Comparison of ENCODE assay signal across 8 cellular contexts in genomic region chr11:33775064-33775807, GRCh38. TPM values are rescaled to one million over a fixed set of nuclear protein-coding genes. Genes with fewer than 3 reads are reported as not detected.
DNase-seq lines count a peak whose midpoint lies in the region; ATAC-seq and TF ChIP-seq lines count a peak whose summit lies in the region.

No MANE protein-coding gene starts in this region.

- peaks cover 30% of the 10 kb centered on the region for H3K4me1 Mint-ChIP-seq in activated CD4-positive, alpha-beta T cell treated with anti-CD3 and anti-CD28 coated beads, Interleukin-2, amount 10 ng/mL, durations not matched to agents 7 days and 5 days

- H3K27ac ChIP-seq in liver (ENCODE audit: low read depth in 1 of 2, low read length in 2 of 2) (peak overlapping the region; percentile 55 to 72), thymus (ENCODE audit: low read depth) (no peak overlapping the region)

- H3K27me3 Mint-ChIP-seq in activated CD4-positive, alpha-beta T cell treated with anti-CD3 and anti-CD28 coated beads, Interleukin-2, amount 10 ng/mL, durations not matched to agents 7 days and 5 days: peaks cover 26% of the 10 kb centered on the region

- no peak for DNase-seq in activated CD4-positive, alpha-beta T cell treated with anti-CD3 and anti-CD28 coated beads, Interleukin-2, amount 10 ng/mL, durations not matched to agents 7 days and 5 days
- DNase-seq in activated CD4-positive, alpha-beta T cell treated with anti-CD3 and anti-CD28 coated beads, Interleukin-2, amount 50 U/mL, for 4 hours: no peak
- DNase-seq in adipocyte (ENCODE audit: low read depth) (no peak), SIG-M5 (lab: John Stamatoyannopoulos, UW) (no peak), dedifferentiated amniotic fluid mesenchymal stem cell (ENCODE audit: extremely low spot score) (no peak)

- H3K9me3 Mint-ChIP-seq in activated CD4-positive, alpha-beta T cell treated with anti-CD3 and anti-CD28 coated beads, Interleukin-2, amount 10 ng/mL, durations not matched to agents 7 days and 5 days: no peaks in the 10 kb centered on the region

- peaks cover 7% of the 10 kb centered on the region for H3K36me3 Mint-ChIP-seq in activated CD4-positive, alpha-beta T cell treated with anti-CD3 and anti-CD28 coated beads, Interleukin-2, amount 10 ng/mL, durations not matched to agents 7 days and 5 days (ENCODE audit: low read depth)

- 54% methylated on average over 14 of the region's 14 CpGs for WGBS in liver
- WGBS in thymus: 50% methylated on average over 14 of the region's 14 CpGs

- H3K4me3 Mint-ChIP-seq in activated CD4-positive, alpha-beta T cell treated with anti-CD3 and anti-CD28 coated beads, Interleukin-2, amount 10 ng/mL, durations not matched to agents 7 days and 5 days: peak overlapping the region; percentile 92

- H3K9me3 ChIP-seq in adipocyte (ENCODE audit: control insufficient read depth, low read length) (no peaks in the 10 kb centered on the region), liver (ENCODE audit: control insufficient read depth in 4 of 4, low read length in 3 of 4) (no peaks in the 10 kb centered on the region), thymus (ENCODE audit: control insufficient read depth) (no peaks in the 10 kb centered on the region)

- no peaks in the 10 kb centered on the region for H3K27me3 ChIP-seq in adipocyte (replicated peaks; ENCODE audit: control insufficient read depth, insufficient read depth, low read length)
- H3K27me3 ChIP-seq in liver (ENCODE audit: control insufficient read depth in 4 of 4, insufficient read depth in 4 of 4, low read length in 3 of 4): no peaks in the 10 kb centered on the region
- peaks cover 13% of the 10 kb centered on the region for H3K27me3 ChIP-seq in thymus (ENCODE audit: control insufficient read depth, insufficient read depth)

- POLR2A ChIA-PET in activated CD4-positive, alpha-beta T cell treated with anti-CD3 and anti-CD28 coated beads, Interleukin-2, amount 10 ng/mL, durations not matched to agents 7 days and 5 days (lab: Charles Lee): no interaction called here

- H3K27ac Mint-ChIP-seq in activated CD4-positive, alpha-beta T cell treated with anti-CD3 and anti-CD28 coated beads, Interleukin-2, amount 10 ng/mL, durations not matched to agents 7 days and 5 days: no peak overlapping the region

- H3K4me1 ChIP-seq in adipocyte (ENCODE audit: control insufficient read depth, insufficient read depth, low read length): peaks cover 19% of the 10 kb centered on the region
- H3K4me1 ChIP-seq in liver (ENCODE audit: control insufficient read depth in 4 of 4, insufficient read depth in 4 of 4, low read length in 3 of 4): peaks cover 8 to 38% (median 27%) of the 10 kb centered on the region in 4 donors
- peaks cover 18% of the 10 kb centered on the region for H3K4me1 ChIP-seq in thymus (ENCODE audit: control insufficient read depth, insufficient read depth, low read length)

- no peak for ATAC-seq in GM18520 (IDR thresholded peaks at IDR 0.05; ENCODE audit: unreplicated experiment)

- CTCF ChIA-PET in activated CD4-positive, alpha-beta T cell treated with anti-CD3 and anti-CD28 coated beads, Interleukin-2, amount 10 ng/mL, durations not matched to agents 7 days and 5 days (lab: Charles Lee): interaction anchor here (0.6 to 2.0 kb wide), 3 partner anchors 38 to 1178 kb away, joined by 3 to 5 read pairs (median 3); partner anchors contain the start of gene CD59

- TF ChIP-seq CTCF in liver (IDR thresholded peaks at IDR 0.05; ENCODE audit: low read depth, low read length, missing input control): no peak

- H3K9ac ChIP-seq in adipocyte (ENCODE audit: low read length) (peak overlapping the region; percentile 83), liver (ENCODE audit: low read depth in 1 of 2, low read length in 2 of 2) (peak overlapping the region in 1 of 2 donors; percentile 79)

- TF ChIP-seq RAD21 in liver (IDR thresholded peaks at IDR 0.05): no peak

- H3K4me3 ChIP-seq in adipocyte (ENCODE audit: low read length): peak overlapping the region; percentile 94
- peak overlapping the region; percentile 69 to 93 (median 79) for H3K4me3 ChIP-seq in liver (ENCODE audit: low read depth in 1 of 3, low read length in 3 of 3)
- H3K4me3 ChIP-seq in thymus (ENCODE audit: low read length): peak overlapping the region; percentile 78

- no peaks in the 10 kb centered on the region for H3K36me3 ChIP-seq in adipocyte (ENCODE audit: control insufficient read depth, insufficient read depth, low read length, severe bottlenecking)
- H3K36me3 ChIP-seq in liver (ENCODE audit: control insufficient read depth in 4 of 4, insufficient read depth in 3 of 4, low read depth in 1 of 4, low read length in 3 of 4): no peaks in the 10 kb centered on the region
- peaks cover 4% of the 10 kb centered on the region for H3K36me3 ChIP-seq in thymus (ENCODE audit: control insufficient read depth, insufficient read depth)

TF ChIP-seq in liver, 16 proteins besides CTCF, POLR2A, EP300 and RAD21:
- TF ChIP-seq EGR1 (IDR thresholded peaks at IDR 0.05; ENCODE audit: low read depth in 2 of 2): no peak
- TF ChIP-seq SP1 (IDR thresholded peaks at IDR 0.05): no peak
- TF ChIP-seq, protein P1, sequence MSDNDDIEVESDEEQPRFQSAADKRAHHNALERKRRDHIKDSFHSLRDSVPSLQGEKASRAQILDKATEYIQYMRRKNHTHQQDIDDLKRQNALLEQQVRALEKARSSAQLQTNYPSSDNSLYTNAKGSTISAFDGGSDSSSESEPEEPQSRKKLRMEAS (IDR thresholded peaks at IDR 0.05): no peak
- TF ChIP-seq, protein P2, sequence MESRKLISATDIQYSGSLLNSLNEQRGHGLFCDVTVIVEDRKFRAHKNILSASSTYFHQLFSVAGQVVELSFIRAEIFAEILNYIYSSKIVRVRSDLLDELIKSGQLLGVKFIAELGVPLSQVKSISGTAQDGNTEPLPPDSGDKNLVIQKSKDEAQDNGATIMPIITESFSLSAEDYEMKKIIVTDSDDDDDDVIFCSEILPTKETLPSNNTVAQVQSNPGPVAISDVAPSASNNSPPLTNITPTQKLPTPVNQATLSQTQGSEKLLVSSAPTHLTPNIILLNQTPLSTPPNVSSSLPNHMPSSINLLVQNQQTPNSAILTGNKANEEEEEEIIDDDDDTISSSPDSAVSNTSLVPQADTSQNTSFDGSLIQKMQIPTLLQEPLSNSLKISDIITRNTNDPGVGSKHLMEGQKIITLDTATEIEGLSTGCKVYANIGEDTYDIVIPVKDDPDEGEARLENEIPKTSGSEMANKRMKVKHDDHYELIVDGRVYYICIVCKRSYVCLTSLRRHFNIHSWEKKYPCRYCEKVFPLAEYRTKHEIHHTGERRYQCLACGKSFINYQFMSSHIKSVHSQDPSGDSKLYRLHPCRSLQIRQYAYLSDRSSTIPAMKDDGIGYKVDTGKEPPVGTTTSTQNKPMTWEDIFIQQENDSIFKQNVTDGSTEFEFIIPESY (IDR thresholded peaks at IDR 0.05): no peak
- TF ChIP-seq REST (IDR thresholded peaks at IDR 0.05): no peak
- TF ChIP-seq YY1 (IDR thresholded peaks at IDR 0.05): no peak
- TF ChIP-seq TAF1 (conservative IDR thresholded peaks at IDR 0.05): no peak
- TF ChIP-seq NR2F2 (IDR thresholded peaks at IDR 0.05): no peak
- no peak for TF ChIP-seq GABPA (IDR thresholded peaks at IDR 0.05 in 1 of 2, conservative IDR thresholded peaks at IDR 0.05 in 1 of 2)
- TF ChIP-seq FOXA2 (IDR thresholded peaks at IDR 0.05): no peak
- no peak for TF ChIP-seq ATF3 (IDR thresholded peaks at IDR 0.05)
- no peak for TF ChIP-seq FOXA1 (IDR thresholded peaks at IDR 0.05)
- TF ChIP-seq JUND (IDR thresholded peaks at IDR 0.05): no peak
- no peak for TF ChIP-seq RXRA (IDR thresholded peaks at IDR 0.05)
- TF ChIP-seq HNF4G (IDR thresholded peaks at IDR 0.05): no peak
- TF ChIP-seq HNF4A (conservative IDR thresholded peaks at IDR 0.05): no peak

RNA-seq across cellular contexts. Expression of gene FBXO3, which starts 0.9 kb away (rescaled TPM):
- total RNA-seq in activated CD4-positive, alpha-beta T cell treated with anti-CD3 and anti-CD28 coated beads, Interleukin-2, amount 10 ng/mL, durations not matched to agents 7 days and 5 days: 10 to 100 TPM; 22.7 to 24.2 TPM
- 10 to 100 TPM; 20.7 to 36.4 TPM for total RNA-seq in liver
- polyA plus RNA-seq in liver (10 to 100 TPM; 12.2 to 17.0 TPM), thymus (32.9 TPM)

RNA-seq across cellular contexts. Expression of gene CD59, which starts 39.0 kb away (rescaled TPM):
- 10 to 100 TPM; 97.2 to 97.4 TPM for total RNA-seq in activated CD4-positive, alpha-beta T cell treated with anti-CD3 and anti-CD28 coated beads, Interleukin-2, amount 10 ng/mL, durations not matched to agents 7 days and 5 days
- 10 to 100 TPM; 74.2 to 90.8 TPM for total RNA-seq in liver
- 100 to 1,000 TPM; 169 to 181 TPM for polyA plus RNA-seq in liver
- 156 TPM for polyA plus RNA-seq in thymus
